8 cellular contexts compared by ENCODE assay signal in the genomic region with DNA sequence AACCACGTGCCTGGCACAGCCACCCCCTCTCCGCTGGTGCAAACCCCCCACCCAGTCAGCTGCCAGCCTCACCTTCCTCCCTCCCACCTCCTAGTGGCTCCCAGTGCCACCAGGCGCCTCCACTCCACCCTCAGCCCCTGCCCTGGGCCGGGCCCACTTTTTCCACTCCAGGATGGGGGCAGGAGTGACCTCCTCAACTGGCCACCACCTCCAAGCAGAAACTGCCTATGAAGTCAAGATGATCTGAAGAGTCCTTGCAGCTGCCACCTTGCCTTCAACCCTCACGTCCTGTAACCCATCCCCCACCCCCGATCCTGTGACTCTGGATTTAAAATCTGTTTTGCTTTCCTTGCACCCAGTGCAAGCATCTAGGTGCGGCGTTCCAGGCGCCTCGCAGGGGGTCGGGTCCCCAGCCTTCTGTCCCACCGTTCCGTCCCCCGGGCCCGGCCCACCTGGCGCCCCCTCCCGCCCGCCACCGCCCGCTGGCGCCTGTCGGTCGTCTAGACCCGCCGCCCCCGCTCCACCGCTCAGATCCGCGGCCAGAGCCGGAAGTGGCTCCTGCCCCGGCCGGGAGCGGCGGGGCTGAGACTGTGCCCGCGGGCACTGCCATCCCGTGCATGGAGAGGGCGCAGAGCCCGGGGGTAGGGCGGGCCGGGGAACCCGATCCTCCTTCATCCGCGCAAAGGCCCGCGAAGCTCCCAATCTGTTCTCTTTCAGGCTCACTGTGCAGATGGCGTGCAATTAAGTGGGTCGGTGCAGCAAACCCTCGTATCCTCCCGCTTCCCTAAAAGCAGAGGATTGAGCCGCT. TPM values are rescaled to one million over a fixed set of nuclear protein-coding genes. Genes with fewer than 3 reads are reported as not detected.
DNase-seq lines count a peak whose midpoint lies in the region; ATAC-seq and TF ChIP-seq lines count a peak whose summit lies in the region.

No MANE protein-coding gene starts in this region.

- H3K27me3 ChIP-seq in Loucy (ENCODE audit: insufficient read depth, low read length, poor library complexity, severe bottlenecking) (no peaks in the 10 kb centered on the region), dorsolateral prefrontal cortex (no peaks in the 10 kb centered on the region), mesenchymal stem cell (ENCODE audit: control insufficient read depth in 1 of 2, insufficient read depth in 1 of 2, low read length in 2 of 2) (no peaks in the 10 kb centered on the region), Caco-2 (replicated peaks; ENCODE audit: control insufficient read depth, insufficient read depth, low read length) (no peaks in the 10 kb centered on the region)

- no peaks in the 10 kb centered on the region for H3K9me3 Mint-ChIP-seq in stimulated activated memory B cell treated with anti-CD40 and anti-IgM and Interleukin-4, amounts not matched to agents 10 μg/mL and 1 μg/mL and 100 μg/mL, for 72 hours
- no peaks in the 10 kb centered on the region for H3K9me3 Mint-ChIP-seq in Caco-2 (ENCODE audit: unreplicated experiment)

- H2BK5ac ChIP-seq in mesenchymal stem cell (ENCODE audit: low read depth, low read length, poor library complexity, severe bottlenecking) = no peak overlapping the region

- POLR2A ChIA-PET in Caco-2 (lab: Charles Lee) = no interaction called here

- peak overlapping the region; percentile 67 for H2BK15ac ChIP-seq in mesenchymal stem cell (ENCODE audit: low read depth, poor library complexity, severe bottlenecking)

- H3K4me3 ChIP-seq in GM12875 (ENCODE audit: low read depth, low read length) (peak overlapping the region; percentile 51), Loucy (ENCODE audit: low read length, poor library complexity, severe bottlenecking) (peak overlapping the region; percentile 69), dorsolateral prefrontal cortex (peak overlapping the region; percentile 23 to 72 (median 55)), mesenchymal stem cell (ENCODE audit: insufficient read depth in 1 of 2, low read depth in 1 of 2, low read length in 2 of 2) (peak overlapping the region; percentile 24 to 67), Caco-2 (ENCODE audit: low read depth, low read length) (no peak overlapping the region)

- H4K91ac ChIP-seq in mesenchymal stem cell (ENCODE audit: low read length) = peak overlapping the region; percentile 75

- peak; percentile 80 for ATAC-seq in stimulated activated memory B cell treated with anti-CD40 and anti-IgM and Interleukin-4, amounts not matched to agents 10 μg/mL and 1 μg/mL and 100 μg/mL, for 72 hours

- peak overlapping the region in 1 of 2 experiments; percentile 89 for H3K23ac ChIP-seq in mesenchymal stem cell (ENCODE audit: low read length in 2 of 2)

- H3K27me3 Mint-ChIP-seq in stimulated activated memory B cell treated with anti-CD40 and anti-IgM and Interleukin-4, amounts not matched to agents 10 μg/mL and 1 μg/mL and 100 μg/mL, for 72 hours = peaks cover 10% of the 10 kb centered on the region
- no peaks in the 10 kb centered on the region for H3K27me3 Mint-ChIP-seq in Caco-2 (ENCODE audit: insufficient read depth, unreplicated experiment)

- peak; percentile 22 for DNase-seq in activated CD4-positive, alpha-beta T cell treated with anti-CD3 and anti-CD28 coated beads, Interleukin-2, amount 50 U/mL, for 1 hour
- peak in 7 of 10 donors; percentile 20 to 61 (median 48) for DNase-seq in dorsolateral prefrontal cortex
- DNase-seq in mesenchymal stem cell = no peak
- DNase-seq in foreskin melanocyte = no peak
- no peak for DNase-seq in Caco-2

- H3K4me2 ChIP-seq in Loucy (ENCODE audit: low read depth, low read length, poor library complexity, severe bottlenecking) (peak overlapping the region; percentile 70), mesenchymal stem cell (ENCODE audit: low read length, poor library complexity, severe bottlenecking) (peak overlapping the region; percentile 49)

- no peaks in the 10 kb centered on the region for H3K36me3 ChIP-seq in Loucy (ENCODE audit: insufficient read depth, low read length)
- peaks cover 3 to 17% of the 10 kb centered on the region in 2 experiments for H3K36me3 ChIP-seq in mesenchymal stem cell (ENCODE audit: control insufficient read depth in 1 of 2, insufficient read depth in 2 of 2, low read depth in 1 of 2, low read length in 2 of 2)
- no peaks in the 10 kb centered on the region for H3K36me3 ChIP-seq in Caco-2 (ENCODE audit: control insufficient read depth, insufficient read depth, low read length)

- peak overlapping the region; percentile 84 to 94 for H3K4ac ChIP-seq in mesenchymal stem cell (ENCODE audit: low read depth in 1 of 2, low read length in 2 of 2)

- peaks cover 10% of the 10 kb centered on the region for H3K4me1 ChIP-seq in Loucy (ENCODE audit: insufficient read depth, low read length, poor library complexity, severe bottlenecking)
- peaks cover 12% of the 10 kb centered on the region for H3K4me1 ChIP-seq in mesenchymal stem cell (ENCODE audit: control insufficient read depth, insufficient read depth, low read depth, low read length)
- peaks cover 15% of the 10 kb centered on the region for H3K4me1 ChIP-seq in Caco-2

- H3K4me3 Mint-ChIP-seq in stimulated activated memory B cell treated with anti-CD40 and anti-IgM and Interleukin-4, amounts not matched to agents 10 μg/mL and 1 μg/mL and 100 μg/mL, for 72 hours = peak overlapping the region; percentile 81
- no peak overlapping the region for H3K4me3 Mint-ChIP-seq in Caco-2 (ENCODE audit: unreplicated experiment)

- H3K9ac ChIP-seq in Loucy (ENCODE audit: low read depth, low read length, poor library complexity, severe bottlenecking) = peak overlapping the region; percentile 34
- no peak overlapping the region for H3K9ac ChIP-seq in mesenchymal stem cell (ENCODE audit: low read length)

- H3K14ac ChIP-seq in mesenchymal stem cell (ENCODE audit: low read length in 2 of 2) = no peak overlapping the region

- H4K8ac ChIP-seq in mesenchymal stem cell (ENCODE audit: low read length) = peak overlapping the region; percentile 97

- H3K18ac ChIP-seq in mesenchymal stem cell (ENCODE audit: low read depth in 1 of 2, low read length in 2 of 2) = peak overlapping the region; percentile 85 to 89

- no peaks in the 10 kb centered on the region for H3K79me2 ChIP-seq in Loucy (ENCODE audit: insufficient read depth, low read length)

- TF ChIP-seq CTCF in GM12875 (IDR thresholded peaks at IDR 0.05; ENCODE audit: borderline replicate concordance, insufficient read depth, low read depth, low read length) (0 out of 2 replicates have a peak, but pooled peaks have one; percentile 17), Loucy (conservative IDR thresholded peaks at IDR 0.05; ENCODE audit: low read length) (no peak), dorsolateral prefrontal cortex (IDR thresholded peaks at IDR 0.05 in 54 of 56, conservative IDR thresholded peaks at IDR 0.05 in 2 of 56; ENCODE audit: low read depth in 1 of 56, partially characterized antibody in 56 of 56) (peak in 1 of 56 donors; percentile 12), Caco-2 (IDR thresholded peaks at IDR 0.05; ENCODE audit: insufficient read depth in 1 of 2, low read depth in 1 of 2, low read length in 1 of 2, severe bottlenecking in 1 of 2, unreplicated experiment in 1 of 2) (no peak)

- H3K9me2 ChIP-seq in Loucy (replicated peaks; ENCODE audit: low read depth, low read length) = no peaks in the 10 kb centered on the region

- H3K9me3 ChIP-seq in Loucy (ENCODE audit: insufficient read depth, low read depth, low read length) (no peaks in the 10 kb centered on the region), mesenchymal stem cell (ENCODE audit: control insufficient read depth, low read length) (no peaks in the 10 kb centered on the region), Caco-2 (no peaks in the 10 kb centered on the region)

- peak overlapping the region; percentile 85 for H2AFZ ChIP-seq in Loucy (ENCODE audit: low read length)
- H2AFZ ChIP-seq in mesenchymal stem cell (ENCODE audit: low read depth, low read length) = peak overlapping the region; percentile 78

- peaks cover 11% of the 10 kb centered on the region for H3K4me1 Mint-ChIP-seq in stimulated activated memory B cell treated with anti-CD40 and anti-IgM and Interleukin-4, amounts not matched to agents 10 μg/mL and 1 μg/mL and 100 μg/mL, for 72 hours
- peaks cover 15% of the 10 kb centered on the region for H3K4me1 Mint-ChIP-seq in Caco-2 (ENCODE audit: low read depth, unreplicated experiment)

- peak overlapping the region; percentile 85 for H2BK120ac ChIP-seq in mesenchymal stem cell (ENCODE audit: low read depth, low read length)

- BruUV-seq in Caco-2 (replicated peaks; lab: Mats Ljungman, UMichigan) = no TSS peak

- WGBS in mesenchymal stem cell = 14% methylated on average over 51 of the region's 51 CpGs

- CTCF ChIA-PET in Caco-2 (lab: Charles Lee) = no interaction called here

- H3K27ac ChIP-seq in dorsolateral prefrontal cortex (peak overlapping the region in 56 of 59 donors; percentile 9 to 84 (median 68)), mesenchymal stem cell (ENCODE audit: low read length, poor library complexity, severe bottlenecking) (no peak overlapping the region)

- peak overlapping the region; percentile 87 for H3K27ac Mint-ChIP-seq in stimulated activated memory B cell treated with anti-CD40 and anti-IgM and Interleukin-4, amounts not matched to agents 10 μg/mL and 1 μg/mL and 100 μg/mL, for 72 hours
- no peak overlapping the region for H3K27ac Mint-ChIP-seq in Caco-2 (ENCODE audit: unreplicated experiment)

- intact Hi-C loops in dorsolateral prefrontal cortex (cut with DNase I) (no loop called here), Caco-2 (cut with micrococcal nuclease; ENCODE audit: unreplicated experiment) (no loop called here)

- H3K36me3 Mint-ChIP-seq in stimulated activated memory B cell treated with anti-CD40 and anti-IgM and Interleukin-4, amounts not matched to agents 10 μg/mL and 1 μg/mL and 100 μg/mL, for 72 hours = no peaks in the 10 kb centered on the region
- H3K36me3 Mint-ChIP-seq in Caco-2 (ENCODE audit: insufficient read depth, unreplicated experiment) = peaks cover 31% of the 10 kb centered on the region

- H3K79me1 ChIP-seq in mesenchymal stem cell (replicated peaks; ENCODE audit: low read length, poor library complexity, severe bottlenecking) = no peaks in the 10 kb centered on the region

- H3F3A ChIP-seq in Loucy (ENCODE audit: low read depth) = no peaks in the 10 kb centered on the region

- peak overlapping the region; percentile 46 to 89 for H2BK12ac ChIP-seq in mesenchymal stem cell (ENCODE audit: low read length in 2 of 2)

- no peaks in the 10 kb centered on the region for H4K20me1 ChIP-seq in Loucy (ENCODE audit: insufficient read depth, low read length, poor library complexity, severe bottlenecking)

- peak overlapping the region; percentile 13 for H2AK5ac ChIP-seq in mesenchymal stem cell (ENCODE audit: low read length, severe bottlenecking)

RNA-seq across cellular contexts. Expression of gene GTF2I, which starts 51.2 kb away (rescaled TPM):
- total RNA-seq in dorsolateral prefrontal cortex (100 to 1,000 TPM; 214 to 370 (median 288) TPM), Caco-2 (2022) (252 and 265 TPM in 2 replicates)
- polyA plus RNA-seq in mesenchymal stem cell (2013, experiment 1 of 2) = 161 TPM
- polyA plus RNA-seq in mesenchymal stem cell (2013, experiment 2 of 2) = 164 TPM

Comparison
In these comparisons a context has a peak if more than half of its experiments do, and no peak if none do; other contexts are left out.
1. DNase-seq: peak in activated CD4-positive, alpha-beta T cell treated with anti-CD3 and anti-CD28 coated beads, Interleukin-2, amount 50 U/mL, for 1 hour (single experiment) and dorsolateral prefrontal cortex (7 of 10); none in mesenchymal stem cell (single experiment), foreskin melanocyte (single experiment) and Caco-2 (0 of 2).